Comparison of ENCODE assay signal across 8 cellular contexts in the genomic region with DNA sequence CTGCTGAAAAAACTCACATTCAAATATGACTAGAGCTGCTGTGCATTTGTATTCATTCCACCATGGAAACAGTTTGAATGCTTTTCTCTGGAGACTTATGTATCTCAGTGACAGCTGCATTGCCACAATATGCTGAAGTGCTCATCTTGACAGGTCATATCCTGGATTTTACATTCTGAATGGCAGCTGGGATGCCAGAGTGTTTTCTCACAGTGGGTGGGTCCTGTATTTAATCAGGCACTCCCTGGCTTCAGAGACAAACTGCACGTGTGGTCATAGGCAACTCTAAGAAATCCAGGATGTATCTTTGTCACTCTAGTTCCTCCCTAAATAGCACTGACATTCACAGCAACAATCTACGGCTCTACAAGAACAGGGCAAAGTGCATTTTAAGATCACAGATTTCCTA.
DNase-seq lines count a peak whose midpoint lies in the region; ATAC-seq and TF ChIP-seq lines count a peak whose summit lies in the region.

No MANE protein-coding gene starts in this region.

- H3K4me3 ChIP-seq in WERI-Rb-1 (ENCODE audit: low read depth, low read length) = no peak overlapping the region

- peak; percentile 10 for DNase-seq in 8988T
- DNase-seq in NCI-H69 (lab: John Stamatoyannopoulos, UW) = peak; percentile 53
- DNase-seq in stimulated activated naive CD8-positive, alpha-beta T cell treated with anti-CD3 and anti-CD28 coated beads, Interleukin-15, amount 100 ng/mL, for 72 hours = no peak
- no peak for DNase-seq in foreskin melanocyte
- DNase-seq in WERI-Rb-1 = no peak

- ATAC-seq in GM18520 (IDR thresholded peaks at IDR 0.05; ENCODE audit: unreplicated experiment) = peak; percentile 9
- peak; percentile 18 for ATAC-seq in HG03066 (IDR thresholded peaks at IDR 0.05; ENCODE audit: low read depth, unreplicated experiment)
- peak; percentile 93 for ATAC-seq in esophagus mucosa
- ATAC-seq in stimulated activated naive CD8-positive, alpha-beta T cell treated with anti-CD3 and anti-CD28 coated beads, Interleukin-15, amount 100 ng/mL, for 72 hours = peak; percentile 43

- H3K27ac ChIP-seq in WERI-Rb-1 = no peak overlapping the region

- H3K27ac Mint-ChIP-seq in stimulated activated naive CD8-positive, alpha-beta T cell treated with anti-CD3 and anti-CD28 coated beads, Interleukin-15, amount 100 ng/mL, for 72 hours = no peak overlapping the region

- H3K27me3 Mint-ChIP-seq in stimulated activated naive CD8-positive, alpha-beta T cell treated with anti-CD3 and anti-CD28 coated beads, Interleukin-15, amount 100 ng/mL, for 72 hours = no peaks in the 10 kb centered on the region

- peaks cover 33% of the 10 kb centered on the region for H3K4me1 Mint-ChIP-seq in stimulated activated naive CD8-positive, alpha-beta T cell treated with anti-CD3 and anti-CD28 coated beads, Interleukin-15, amount 100 ng/mL, for 72 hours

- H3K4me3 Mint-ChIP-seq in stimulated activated naive CD8-positive, alpha-beta T cell treated with anti-CD3 and anti-CD28 coated beads, Interleukin-15, amount 100 ng/mL, for 72 hours = no peak overlapping the region

- H3K9me3 Mint-ChIP-seq in stimulated activated naive CD8-positive, alpha-beta T cell treated with anti-CD3 and anti-CD28 coated beads, Interleukin-15, amount 100 ng/mL, for 72 hours = no peaks in the 10 kb centered on the region

- H3K9me3 ChIP-seq in WERI-Rb-1 (ENCODE audit: severe bottlenecking) = no peaks in the 10 kb centered on the region

- H3K27me3 ChIP-seq in WERI-Rb-1 (ENCODE audit: insufficient read depth, low read depth, severe bottlenecking) = no peaks in the 10 kb centered on the region

- no peak for TF ChIP-seq CTCF in WERI-Rb-1 (IDR thresholded peaks at IDR 0.05; ENCODE audit: low read depth, low read length)

- no peaks in the 10 kb centered on the region for H3K36me3 ChIP-seq in WERI-Rb-1

Comparison
In these comparisons a context has a peak if more than half of its experiments do, and no peak if none do; other contexts are left out.
1. DNase-seq: peak in 8988T (single experiment) and NCI-H69 (single experiment); none in stimulated activated naive CD8-positive, alpha-beta T cell treated with anti-CD3 and anti-CD28 coated beads, Interleukin-15, amount 100 ng/mL, for 72 hours (0 of 2), foreskin melanocyte (single experiment) and WERI-Rb-1 (single experiment).
2. ATAC-seq: peak in every context shown above with its lines; median percentile 93 in esophagus mucosa; 43 in stimulated activated naive CD8-positive, alpha-beta T cell treated with anti-CD3 and anti-CD28 coated beads, Interleukin-15, amount 100 ng/mL, for 72 hours; 18 in HG03066; 9 in GM18520.